Comparison of ENCODE assay signal across 8 cellular contexts in the genomic region with DNA sequence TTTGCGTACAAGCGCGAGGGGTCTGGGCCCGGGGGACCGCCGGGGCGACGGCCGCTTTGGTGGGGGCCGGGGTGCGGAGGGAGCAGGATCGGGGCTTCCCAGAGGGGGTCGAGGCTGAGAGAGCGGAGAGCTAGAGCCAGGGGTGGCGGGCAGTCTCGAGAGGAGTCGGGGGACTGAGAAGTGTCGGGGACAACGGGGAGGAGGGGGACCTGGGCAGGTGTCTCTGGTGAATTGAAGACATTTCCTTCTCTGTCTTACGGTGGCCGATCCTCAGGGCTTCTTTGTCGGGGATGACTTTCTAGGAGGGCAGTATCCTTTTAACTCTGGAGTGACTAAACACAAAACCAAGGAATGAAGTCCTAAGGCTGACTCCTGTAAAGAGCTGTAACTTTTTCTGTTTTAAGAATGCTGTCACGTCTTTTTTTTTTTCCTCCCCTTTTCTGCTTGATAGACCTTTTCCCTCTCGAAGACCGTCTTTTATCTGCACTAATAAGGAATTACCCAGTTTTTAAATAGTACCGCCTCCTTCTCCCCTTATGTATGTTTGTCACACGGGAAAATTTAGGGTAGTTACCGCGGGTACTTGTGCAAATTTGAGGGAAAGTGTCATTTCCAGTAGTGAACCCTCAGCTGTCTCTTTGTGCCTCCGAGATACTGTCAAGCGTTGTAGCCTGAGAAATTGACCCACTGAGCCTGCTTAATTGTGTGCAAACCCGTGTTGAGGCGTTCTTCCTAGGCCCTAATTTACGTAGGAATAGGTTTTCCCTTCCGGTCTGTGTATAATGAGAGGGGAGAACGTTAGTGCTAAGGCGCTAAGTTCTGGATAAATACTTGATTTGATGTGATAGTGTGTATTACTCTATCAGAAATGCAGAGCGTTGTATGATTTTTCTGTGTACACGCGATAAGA. TPM values are rescaled to one million over a fixed set of nuclear protein-coding genes. Genes with fewer than 3 reads are reported as not detected.
DNase-seq lines count a peak whose midpoint lies in the region; FAIRE-seq and TF ChIP-seq lines count a peak whose summit lies in the region.

No MANE protein-coding gene starts in this region.

- H3K36me3 ChIP-seq in cardiac muscle cell: no peaks in the 10 kb centered on the region

- H3K27me3 ChIP-seq in HL-60 (ENCODE audit: insufficient read depth, poor library complexity, severe bottlenecking) (no peaks in the 10 kb centered on the region), cardiac muscle cell (no peaks in the 10 kb centered on the region)

- DNase-seq in COR-L47 (lab: John Stamatoyannopoulos, UW) (peak; percentile 22), GM19239 (ENCODE audit: insufficient read length, low spot score) (no peak), HL-60 (ENCODE audit: low read depth in 1 of 2, low spot score in 1 of 2) (peak in 1 of 2 experiments; percentile 1), cardiac muscle cell (ENCODE audit: low read depth in 1 of 2, low spot score in 1 of 2) (peak in 1 of 2 donors; percentile 28), putamen (ENCODE audit: low spot score) (peak; percentile 26), NCI-H2171 (lab: John Stamatoyannopoulos, UW) (no peak), NCI-H1436 treated with DMSO at 0.1 percent for 48 hours (lab: John Stamatoyannopoulos, UW) (no peak)

- TF ChIP-seq CTCF in HL-60 (IDR thresholded peaks at IDR 0.05; ENCODE audit: insufficient read depth, low read length) (no peak), WI38 (IDR thresholded peaks at IDR 0.05; ENCODE audit: low read depth, low read length) (no peak), cardiac muscle cell (IDR thresholded peaks at IDR 0.05; ENCODE audit: low read depth, low read length) (no peak)

- H3K4me3 ChIP-seq in HL-60 (replicated peaks; ENCODE audit: insufficient read depth, low read length): peak overlapping the region; percentile 70
- H3K4me3 ChIP-seq in WI38 (ENCODE audit: low read depth, low read length): peak overlapping the region; percentile 93
- H3K4me3 ChIP-seq in cardiac muscle cell: peak overlapping the region; percentile 75

- peak; percentile 80 for FAIRE-seq in GM19239 (lab: Jason Lieb, UNC)

- peaks cover 18% of the 10 kb centered on the region for H3K4me1 ChIP-seq in cardiac muscle cell (ENCODE audit: low read depth)

- no peaks in the 10 kb centered on the region for H3K9me3 ChIP-seq in cardiac muscle cell (ENCODE audit: low read depth)

- H3K27ac ChIP-seq in HL-60 (replicated peaks) (peak overlapping the region; percentile 87), cardiac muscle cell (peak overlapping the region; percentile 94)

RNA-seq across cellular contexts. Expression of a gene that starts 0.9 kb away (rescaled TPM):
- total RNA-seq in cardiac muscle cell: 35.6 and 51.0 TPM in 2 replicates
- 19.3 and 21.8 TPM in 2 replicates for polyA plus RNA-seq in cardiac muscle cell

Comparison
In these comparisons a context has a peak if more than half of its experiments do, and no peak if none do; other contexts are left out.
1. DNase-seq: peak in COR-L47 (single experiment) and putamen (single experiment); none in GM19239 (single experiment), NCI-H2171 (single experiment) and NCI-H1436 treated with DMSO at 0.1 percent for 48 hours (single experiment).
2. Peak in every context shown above with its lines, with median percentiles within 50 percentile points of each other: H3K4me3 ChIP-seq.